9 cellular contexts compared by ENCODE assay signal in the genomic region with DNA sequence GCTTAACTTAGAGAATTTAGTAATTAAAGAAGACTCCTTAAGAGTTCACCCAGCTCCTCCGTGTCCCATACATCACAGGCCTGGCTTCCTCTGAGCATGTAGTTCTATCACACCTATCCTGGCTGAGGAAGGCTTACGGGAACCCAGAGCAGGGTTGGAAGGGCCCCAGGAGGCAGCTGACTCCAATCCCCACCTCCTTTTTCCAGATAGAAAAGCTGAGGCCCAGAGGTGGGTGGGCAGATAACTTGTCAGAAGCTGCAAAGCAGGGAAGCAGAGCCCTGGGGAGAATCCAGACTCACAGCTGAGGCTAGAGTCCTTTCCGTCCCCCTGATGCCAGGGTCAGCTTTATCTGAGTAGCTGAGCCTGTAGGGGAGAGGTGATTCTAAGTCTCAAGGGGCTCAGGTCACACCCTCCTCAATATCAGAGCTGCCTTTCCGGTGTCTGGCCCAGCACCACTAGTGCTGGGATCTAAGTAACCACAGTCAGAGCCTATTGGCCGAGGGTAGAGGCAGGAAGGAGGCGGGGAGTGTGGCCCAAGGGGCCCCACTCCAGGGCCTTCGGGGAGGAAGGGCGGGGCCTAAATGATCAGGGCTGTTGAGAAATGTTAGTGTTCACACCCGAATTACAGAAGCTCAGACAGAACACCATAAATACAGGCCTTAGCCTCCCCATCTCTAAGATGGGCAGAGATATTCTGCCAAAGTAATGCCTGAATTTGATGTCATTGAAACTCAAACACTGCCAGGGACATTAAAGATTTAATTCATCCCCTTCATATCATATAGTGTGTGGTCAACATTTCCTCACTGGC. TPM values are rescaled to one million over a fixed set of nuclear protein-coding genes. Genes with fewer than 3 reads are reported as not detected.
DNase-seq lines count a peak whose midpoint lies in the region; ATAC-seq and TF ChIP-seq lines count a peak whose summit lies in the region.
"Had no signal": no experiment of that assay in that cellular context is flagged by ENCODE, and none has a peak within 500 bp of the region (broad histone marks: within the 10 kb centered on the region; RNA-seq: fewer than 3 reads in every experiment).

No MANE protein-coding gene starts in this region.

- H3K4me1 ChIP-seq in OCI-LY1 (ENCODE audit: insufficient read depth, low read length, severe bottlenecking) = peaks cover 98% of the 10 kb centered on the region

- peak overlapping the region; percentile 84 for H3K9ac ChIP-seq in OCI-LY1 (ENCODE audit: low read length)

- peaks cover 45% of the 10 kb centered on the region for H3K79me2 ChIP-seq in OCI-LY1 (ENCODE audit: insufficient read depth, low read length)

- no peaks in the 10 kb centered on the region for H3K9me2 ChIP-seq in OCI-LY1 (ENCODE audit: low read depth, low read length)

- H3K9me3 Mint-ChIP-seq in activated T-helper 1 cell treated with anti-CD3 and anti-CD28 coated beads, Interleukin-12 subunit alpha, Interleukin-12 subunit beta, Interleukin-2, Interleukin-4 antibody, amounts not matched to agents 30 ng/mL and 10 ng/mL and 1 ng/mL, durations not matched to agents 14 hours and 24 hours and 36 hours = no peaks in the 10 kb centered on the region
- H3K9me3 Mint-ChIP-seq: brain had no signal

- peak overlapping the region; percentile 62 for H3K4me3 ChIP-seq in OCI-LY1 (ENCODE audit: low read depth, low read length, poor library complexity, severe bottlenecking)
- H3K4me3 ChIP-seq in skin epidermis = peak overlapping the region in 2 of 7 experiments; percentile 7 to 17

- TF ChIP-seq CTCF in OCI-LY1 (IDR thresholded peaks at IDR 0.05; ENCODE audit: low read length) = no peak; the same call in 1 of the 2 replicates

- DNase-seq in activated T-helper 1 cell treated with anti-CD3 and anti-CD28 coated beads, Interleukin-12 subunit alpha, Interleukin-12 subunit beta, Interleukin-2, Interleukin-4 antibody, amounts not matched to agents 30 ng/mL and 10 ng/mL and 1 ng/mL, durations not matched to agents 14 hours and 24 hours and 36 hours (ENCODE audit: low spot score) = peak; percentile 83
- DNase-seq in head of caudate nucleus = peak in 36 of 42 donors; percentile 9 to 71 (median 38)
- DNase-seq in AG08395 (ENCODE audit: low spot score) = no peak
- no peak for DNase-seq in SW 1271 (lab: John Stamatoyannopoulos, UW)

- H3K9me3 ChIP-seq in OCI-LY1 (ENCODE audit: low read length) = no peaks in the 10 kb centered on the region

- peaks cover 81% of the 10 kb centered on the region for H3K4me1 Mint-ChIP-seq in activated T-helper 1 cell treated with anti-CD3 and anti-CD28 coated beads, Interleukin-12 subunit alpha, Interleukin-12 subunit beta, Interleukin-2, Interleukin-4 antibody, amounts not matched to agents 30 ng/mL and 10 ng/mL and 1 ng/mL, durations not matched to agents 14 hours and 24 hours and 36 hours (ENCODE audit: low read depth)
- H3K4me1 Mint-ChIP-seq: brain had no signal

- H3K27ac ChIP-seq in OCI-LY1 (ENCODE audit: low read depth, low read length, poor library complexity, severe bottlenecking) (peak overlapping the region; percentile 98), skin epidermis (peak overlapping the region; percentile 24 to 93 (median 81))

- peak overlapping the region; percentile 87 for H3K4me3 Mint-ChIP-seq in activated T-helper 1 cell treated with anti-CD3 and anti-CD28 coated beads, Interleukin-12 subunit alpha, Interleukin-12 subunit beta, Interleukin-2, Interleukin-4 antibody, amounts not matched to agents 30 ng/mL and 10 ng/mL and 1 ng/mL, durations not matched to agents 14 hours and 24 hours and 36 hours
- H3K4me3 Mint-ChIP-seq: brain had no signal

- no peaks in the 10 kb centered on the region for H4K20me1 ChIP-seq in OCI-LY1 (ENCODE audit: insufficient read depth, low read length)

- peaks cover 35% of the 10 kb centered on the region for H3K36me3 Mint-ChIP-seq in activated T-helper 1 cell treated with anti-CD3 and anti-CD28 coated beads, Interleukin-12 subunit alpha, Interleukin-12 subunit beta, Interleukin-2, Interleukin-4 antibody, amounts not matched to agents 30 ng/mL and 10 ng/mL and 1 ng/mL, durations not matched to agents 14 hours and 24 hours and 36 hours (ENCODE audit: low read depth)
- H3K36me3 Mint-ChIP-seq: brain had no signal

- peak; percentile 62 for ATAC-seq in GM18508 (IDR thresholded peaks at IDR 0.05; ENCODE audit: insufficient read depth, unreplicated experiment)
- peak; percentile 73 for ATAC-seq in HG02852 (IDR thresholded peaks at IDR 0.05; ENCODE audit: unreplicated experiment)

- no peaks in the 10 kb centered on the region for H3K27me3 ChIP-seq in OCI-LY1 (ENCODE audit: insufficient read depth, low read length)

- H3K4me2 ChIP-seq in OCI-LY1 (ENCODE audit: low read length) = peak overlapping the region; percentile 80

- H2AFZ ChIP-seq in OCI-LY1 (ENCODE audit: low read length) = no peak overlapping the region

- no peaks in the 10 kb centered on the region for H3K27me3 Mint-ChIP-seq in activated T-helper 1 cell treated with anti-CD3 and anti-CD28 coated beads, Interleukin-12 subunit alpha, Interleukin-12 subunit beta, Interleukin-2, Interleukin-4 antibody, amounts not matched to agents 30 ng/mL and 10 ng/mL and 1 ng/mL, durations not matched to agents 14 hours and 24 hours and 36 hours (ENCODE audit: insufficient read depth)

- peaks cover 13% of the 10 kb centered on the region for H3F3A ChIP-seq in OCI-LY1 (ENCODE audit: insufficient read depth, low read length)

- peak overlapping the region; percentile 93 for H3K27ac Mint-ChIP-seq in activated T-helper 1 cell treated with anti-CD3 and anti-CD28 coated beads, Interleukin-12 subunit alpha, Interleukin-12 subunit beta, Interleukin-2, Interleukin-4 antibody, amounts not matched to agents 30 ng/mL and 10 ng/mL and 1 ng/mL, durations not matched to agents 14 hours and 24 hours and 36 hours
- H3K27ac Mint-ChIP-seq: brain had no signal

- H3K36me3 ChIP-seq in OCI-LY1 (ENCODE audit: insufficient read depth, low read length) = peaks cover 56% of the 10 kb centered on the region

- intact Hi-C loops in activated T-helper 1 cell treated with anti-CD3 and anti-CD28 coated beads, Interleukin-12 subunit alpha, Interleukin-12 subunit beta, Interleukin-2, Interleukin-4 antibody, amounts not matched to agents 30 ng/mL and 10 ng/mL and 1 ng/mL, durations not matched to agents 14 hours and 24 hours and 36 hours (cut with micrococcal nuclease) = loop anchor here (1.0 to 10.0 kb wide), 12 partner anchors 9 to 1659 kb away; a partner anchor contains a TSS
- intact Hi-C loops in head of caudate nucleus (cut with DNase I) = no loop called here

RNA-seq across cellular contexts. Expression of a gene that starts 9.9 kb away (rescaled TPM):
- 24.3 and 25.4 TPM in 2 replicates for total RNA-seq in activated T-helper 1 cell treated with anti-CD3 and anti-CD28 coated beads, Interleukin-12 subunit alpha, Interleukin-12 subunit beta, Interleukin-2, Interleukin-4 antibody, amounts not matched to agents 30 ng/mL and 10 ng/mL and 1 ng/mL, durations not matched to agents 14 hours and 24 hours and 36 hours

RNA-seq across cellular contexts. Expression of a gene that starts 39.0 kb away (rescaled TPM):
- 16.9 and 21.1 TPM in 2 replicates for total RNA-seq in activated T-helper 1 cell treated with anti-CD3 and anti-CD28 coated beads, Interleukin-12 subunit alpha, Interleukin-12 subunit beta, Interleukin-2, Interleukin-4 antibody, amounts not matched to agents 30 ng/mL and 10 ng/mL and 1 ng/mL, durations not matched to agents 14 hours and 24 hours and 36 hours

RNA-seq across cellular contexts. Expression of a gene that starts 56.4 kb away (rescaled TPM):
- 286 and 301 TPM in 2 replicates for total RNA-seq in activated T-helper 1 cell treated with anti-CD3 and anti-CD28 coated beads, Interleukin-12 subunit alpha, Interleukin-12 subunit beta, Interleukin-2, Interleukin-4 antibody, amounts not matched to agents 30 ng/mL and 10 ng/mL and 1 ng/mL, durations not matched to agents 14 hours and 24 hours and 36 hours

Comparison
In these comparisons a context has a peak if more than half of its experiments do, and no peak if none do; other contexts are left out.
1. DNase-seq: peak in activated T-helper 1 cell treated with anti-CD3 and anti-CD28 coated beads, Interleukin-12 subunit alpha, Interleukin-12 subunit beta, Interleukin-2, Interleukin-4 antibody, amounts not matched to agents 30 ng/mL and 10 ng/mL and 1 ng/mL, durations not matched to agents 14 hours and 24 hours and 36 hours (single experiment) and head of caudate nucleus (36 of 42); none in AG08395 (single experiment) and SW 1271 (0 of 2).